In genomic region chr17:41578971-41579370, GRCh38 we compare ENCODE assay signal across 1 cellular context.
TF ChIP-seq lines count a peak whose summit lies in the region.

No MANE protein-coding gene starts in this region.

TF ChIP-seq in A549, 52 proteins besides CTCF, POLR2A, EP300 and RAD21:
- TF ChIP-seq TFCP2L1 (CRISPR knock-in tag; IDR thresholded peaks at IDR 0.05) (no peak), SMC3 (IDR thresholded peaks at IDR 0.05) (no peak), KDM1A (IDR thresholded peaks at IDR 0.05; ENCODE audit: low read depth) (no peak), BCL3 (IDR thresholded peaks at IDR 0.05) (no peak), FOSL2 (IDR thresholded peaks at IDR 0.05) (no peak), FOSL2 (CRISPR knock-in tag; IDR thresholded peaks at IDR 0.05) (no peak), POLR2AphosphoS2 (conservative IDR thresholded peaks at IDR 0.05; ENCODE audit: low read length) (no peak), ESRRA (IDR thresholded peaks at IDR 0.05; ENCODE audit: borderline replicate concordance, low read length) (no peak), HEYL (CRISPR knock-in tag; IDR thresholded peaks at IDR 0.05) (no peak), HOXB13 (CRISPR knock-in tag; IDR thresholded peaks at IDR 0.05; ENCODE audit: low read depth) (no peak), CHD4 (IDR thresholded peaks at IDR 0.05; ENCODE audit: borderline replicate concordance) (no peak), TP53 (CRISPR knock-in tag; IDR thresholded peaks at IDR 0.05) (no peak), EHF (CRISPR knock-in tag; IDR thresholded peaks at IDR 0.05) (no peak), BHLHE40 (IDR thresholded peaks at IDR 0.05; ENCODE audit: low read depth, low read length) (no peak), NR3C1 (IDR thresholded peaks at IDR 0.05) (no peak)
